In the genomic region with DNA sequence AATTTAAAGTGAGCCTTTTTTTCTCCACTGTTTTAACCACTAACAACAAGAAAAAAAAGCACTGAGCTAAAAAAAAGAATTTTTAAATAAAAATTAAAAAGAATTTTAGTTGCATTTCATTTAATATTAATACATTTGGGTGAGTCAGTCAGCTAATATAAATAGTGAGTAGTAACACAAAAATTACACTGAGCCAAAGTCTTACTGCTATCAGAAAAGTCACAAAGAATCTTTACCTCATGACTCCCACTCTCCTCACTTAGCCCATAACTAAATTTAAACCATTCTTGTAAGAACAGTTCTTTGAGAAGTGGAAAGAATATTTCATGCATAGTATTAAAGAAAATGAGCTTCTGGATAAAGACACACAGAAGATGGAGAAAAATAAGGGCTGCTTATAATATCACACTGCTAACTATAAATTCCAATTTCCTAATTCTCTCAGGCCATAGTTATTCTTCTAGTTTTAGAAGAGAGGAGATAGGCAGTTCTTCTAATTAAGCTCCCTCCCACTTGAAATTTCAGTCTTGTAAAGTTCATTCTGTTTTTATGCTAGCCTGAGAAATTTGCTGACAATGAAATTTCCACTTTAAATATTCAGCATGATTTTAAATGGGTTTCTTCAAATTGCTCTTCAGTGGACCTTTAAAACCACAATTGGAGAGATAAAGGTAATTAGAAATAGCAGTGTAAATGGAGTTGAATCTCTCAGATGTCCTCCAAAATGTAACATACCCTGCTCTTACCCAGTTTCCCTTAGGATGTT, we compare ENCODE assay signal across 1 cellular context.
TF ChIP-seq lines count a peak whose summit lies in the region.

No MANE protein-coding gene starts in this region.

TF ChIP-seq in WTC11, 78 proteins besides CTCF, POLR2A, EP300 and RAD21 (continued from another document):
- TF ChIP-seq, protein P1, sequence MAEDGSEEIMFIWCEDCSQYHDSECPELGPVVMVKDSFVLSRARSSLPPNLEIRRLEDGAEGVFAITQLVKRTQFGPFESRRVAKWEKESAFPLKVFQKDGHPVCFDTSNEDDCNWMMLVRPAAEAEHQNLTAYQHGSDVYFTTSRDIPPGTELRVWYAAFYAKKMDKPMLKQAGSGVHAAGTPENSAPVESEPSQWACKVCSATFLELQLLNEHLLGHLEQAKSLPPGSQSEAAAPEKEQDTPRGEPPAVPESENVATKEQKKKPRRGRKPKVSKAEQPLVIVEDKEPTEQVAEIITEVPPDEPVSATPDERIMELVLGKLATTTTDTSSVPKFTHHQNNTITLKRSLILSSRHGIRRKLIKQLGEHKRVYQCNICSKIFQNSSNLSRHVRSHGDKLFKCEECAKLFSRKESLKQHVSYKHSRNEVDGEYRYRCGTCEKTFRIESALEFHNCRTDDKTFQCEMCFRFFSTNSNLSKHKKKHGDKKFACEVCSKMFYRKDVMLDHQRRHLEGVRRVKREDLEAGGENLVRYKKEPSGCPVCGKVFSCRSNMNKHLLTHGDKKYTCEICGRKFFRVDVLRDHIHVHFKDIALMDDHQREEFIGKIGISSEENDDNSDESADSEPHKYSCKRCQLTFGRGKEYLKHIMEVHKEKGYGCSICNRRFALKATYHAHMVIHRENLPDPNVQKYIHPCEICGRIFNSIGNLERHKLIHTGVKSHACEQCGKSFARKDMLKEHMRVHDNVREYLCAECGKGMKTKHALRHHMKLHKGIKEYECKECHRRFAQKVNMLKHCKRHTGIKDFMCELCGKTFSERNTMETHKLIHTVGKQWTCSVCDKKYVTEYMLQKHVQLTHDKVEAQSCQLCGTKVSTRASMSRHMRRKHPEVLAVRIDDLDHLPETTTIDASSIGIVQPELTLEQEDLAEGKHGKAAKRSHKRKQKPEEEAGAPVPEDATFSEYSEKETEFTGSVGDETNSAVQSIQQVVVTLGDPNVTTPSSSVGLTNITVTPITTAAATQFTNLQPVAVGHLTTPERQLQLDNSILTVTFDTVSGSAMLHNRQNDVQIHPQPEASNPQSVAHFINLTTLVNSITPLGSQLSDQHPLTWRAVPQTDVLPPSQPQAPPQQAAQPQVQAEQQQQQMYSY (CRISPR knock-in tag; IDR thresholded peaks at IDR 0.05) = no peak
- TF ChIP-seq, protein P2, sequence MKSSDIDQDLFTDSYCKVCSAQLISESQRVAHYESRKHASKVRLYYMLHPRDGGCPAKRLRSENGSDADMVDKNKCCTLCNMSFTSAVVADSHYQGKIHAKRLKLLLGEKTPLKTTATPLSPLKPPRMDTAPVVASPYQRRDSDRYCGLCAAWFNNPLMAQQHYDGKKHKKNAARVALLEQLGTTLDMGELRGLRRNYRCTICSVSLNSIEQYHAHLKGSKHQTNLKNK (CRISPR knock-in tag; IDR thresholded peaks at IDR 0.05) = no peak
- TF ChIP-seq SMAD3 (CRISPR knock-in tag; IDR thresholded peaks at IDR 0.05; ENCODE audit: borderline replicate concordance) (no peak), TP53 (CRISPR knock-in tag; IDR thresholded peaks at IDR 0.05) (no peak)
